ENCODE assay signal across 10 cellular contexts in the genomic region with DNA sequence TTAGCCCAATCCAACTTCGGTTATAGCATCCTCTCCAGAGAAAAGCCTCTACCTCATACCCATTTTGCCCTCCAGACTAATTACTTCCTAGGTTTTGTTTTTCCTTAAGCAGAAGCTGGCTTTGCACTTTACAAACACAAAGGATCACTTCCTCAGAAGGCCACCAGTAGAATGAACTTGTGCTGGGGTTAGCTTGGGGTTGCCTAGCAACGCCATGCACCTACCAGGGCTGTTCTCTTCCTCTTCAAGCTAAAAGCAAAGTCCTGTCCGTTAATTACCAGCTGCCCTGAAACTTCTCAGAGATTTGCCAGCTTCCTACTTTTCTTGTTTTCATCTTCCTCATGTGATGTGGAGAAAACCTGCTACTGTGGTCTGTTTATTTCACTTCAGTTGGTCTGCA.
DNase-seq lines count a peak whose midpoint lies in the region; ATAC-seq and TF ChIP-seq lines count a peak whose summit lies in the region.
"Had no signal": no experiment of that assay in that cellular context is flagged by ENCODE, and none has a peak within 500 bp of the region (broad histone marks: within the 10 kb centered on the region; RNA-seq: fewer than 3 reads in every experiment).

No MANE protein-coding gene starts in this region.

- no peaks in the 10 kb centered on the region for H3K4me1 Mint-ChIP-seq in activated T-helper 17 cell treated with anti-CD3 and anti-CD28 coated beads, Interleukin-2, amount 50 U/mL, for 72 hours
- H3K4me1 Mint-ChIP-seq: T-cell had no signal

- peaks cover 19% of the 10 kb centered on the region for H3K27me3 Mint-ChIP-seq in activated T-helper 17 cell treated with anti-CD3 and anti-CD28 coated beads, Interleukin-2, amount 50 U/mL, for 72 hours

- no peaks in the 10 kb centered on the region for H3K36me3 Mint-ChIP-seq in activated T-helper 17 cell treated with anti-CD3 and anti-CD28 coated beads, Interleukin-2, amount 50 U/mL, for 72 hours (ENCODE audit: low read depth)
- H3K36me3 Mint-ChIP-seq: T-cell had no signal

- ATAC-seq in HG02870 (IDR thresholded peaks at IDR 0.05; ENCODE audit: unreplicated experiment) = peak; percentile 94
- no peak for ATAC-seq in activated T-helper 17 cell treated with anti-CD3 and anti-CD28 coated beads, Interleukin-2, amount 50 U/mL, for 72 hours (replicated peaks)
- ATAC-seq in HG03457 (IDR thresholded peaks at IDR 0.05; ENCODE audit: unreplicated experiment) = no peak
- ATAC-seq: T-cell had no signal

- H3K27ac Mint-ChIP-seq in activated T-helper 17 cell treated with anti-CD3 and anti-CD28 coated beads, Interleukin-2, amount 50 U/mL, for 72 hours = no peak overlapping the region
- H3K27ac Mint-ChIP-seq: T-cell had no signal

- H3K4me3 Mint-ChIP-seq in activated T-helper 17 cell treated with anti-CD3 and anti-CD28 coated beads, Interleukin-2, amount 50 U/mL, for 72 hours = no peak overlapping the region
- H3K4me3 Mint-ChIP-seq: T-cell had no signal

- no peaks in the 10 kb centered on the region for H3K9me3 Mint-ChIP-seq in activated T-helper 17 cell treated with anti-CD3 and anti-CD28 coated beads, Interleukin-2, amount 50 U/mL, for 72 hours
- H3K9me3 Mint-ChIP-seq: T-cell had no signal

- peak; percentile 42 for DNase-seq in GM10266 (ENCODE audit: extremely low spot score)
- DNase-seq in NCI-H146 treated with DMSO at 0.1 percent for 48 hours (lab: John Stamatoyannopoulos, UW; ENCODE audit: unreplicated experiment) = peak; percentile 62
- peak; percentile 78 for DNase-seq in iPS-NIHi11 (ENCODE audit: low spot score)
- no peak for DNase-seq in NCI-H345 (lab: John Stamatoyannopoulos, UW)
- no peak for DNase-seq in stimulated activated naive CD4-positive, alpha-beta T cell treated with Interleukin-2 at 50 U/mL for 16 hours (lab: John Stamatoyannopoulos, UW)
- DNase-seq: testis had no signal

- no peak for TF ChIP-seq CTCF in GM10266 (IDR thresholded peaks at IDR 0.05; ENCODE audit: control insufficient read depth, insufficient read depth, low read depth, missing control alignments)

Comparison
In these comparisons a context has a peak if more than half of its experiments do, and no peak if none do; other contexts are left out.
1. DNase-seq: peak in GM10266 (single experiment), NCI-H146 treated with DMSO at 0.1 percent for 48 hours (single experiment) and iPS-NIHi11 (single experiment); none in NCI-H345 (single experiment) and stimulated activated naive CD4-positive, alpha-beta T cell treated with Interleukin-2 at 50 U/mL for 16 hours (single experiment).